Comparison of ENCODE assay signal across 37 cellular contexts in genomic region chr9:137947012-137947411, GRCh38.
DNase-seq lines count a peak whose midpoint lies in the region; ATAC-seq, FAIRE-seq and TF ChIP-seq lines count a peak whose summit lies in the region.
"Had no signal": no experiment of that assay in that cellular context is flagged by ENCODE, and none has a peak within 500 bp of the region (broad histone marks: within the 10 kb centered on the region; RNA-seq: fewer than 3 reads in every experiment).

No MANE protein-coding gene starts in this region.

- no peak for TF ChIP-seq POLR2A in K562 (conservative IDR thresholded peaks at IDR 0.05)

- H3K9me3 ChIP-seq in K562 (replicated peaks; ENCODE audit: control insufficient read depth, insufficient read depth, low read depth, low read length) (no peaks in the 10 kb centered on the region; the same call in 1 of the 2 replicates), pancreas (no peaks in the 10 kb centered on the region)

- no peaks in the 10 kb centered on the region for H3K36me3 Mint-ChIP-seq in MCF 10A (ENCODE audit: insufficient read depth, unreplicated experiment)
- H3K36me3 Mint-ChIP-seq: CD14-positive monocyte; CD4-positive, CD25-positive, alpha-beta regulatory T cell; CD8-positive, alpha-beta T cell had no signal

- intact Hi-C loops in K562 (cut with micrococcal nuclease): no loop called here
- intact Hi-C loops in pancreas (cut with DNase I): no loop called here
- intact Hi-C loops in MCF 10A (cut with micrococcal nuclease): no loop called here

- peak; percentile 7 for DNase-seq in Caki2 (ENCODE audit: low read depth)
- DNase-seq in D341Med (ENCODE audit: low spot score): peak; percentile 3
- DNase-seq in NAMALWA (ENCODE audit: low spot score): peak; percentile 42
- peak in 2 of 4 experiments; percentile 6 to 16 for DNase-seq in K562 (ENCODE audit: extremely low read depth in 1 of 4, low spot score in 3 of 4)
- DNase-seq in pancreas: no peak
- no peak for DNase-seq in MV-4-11 (lab: John Stamatoyannopoulos, UW)
- no peak for DNase-seq in MCF 10A (ENCODE audit: unreplicated experiment)
- DNase-seq: 8988T; ACHN; AML-193; BE2C; C1 segment of cervical spinal cord; Caco-2; Calu3; CD4-positive, alpha-beta memory T cell; CD4-positive, alpha-beta T cell; CD4-positive, CD25-positive, alpha-beta regulatory T cell; CD8-positive, alpha-beta memory T cell; CD8-positive, alpha-beta T cell; COR-L47; DMS 273 treated with DMSO at 0.1 percent for 48 hours; DMS153; DMS53; DMS79; DMS79 treated with DMSO at 0.1 percent for 48 hours; DND-41; EL had no signal

- H3K4me1 Mint-ChIP-seq in MCF 10A (ENCODE audit: insufficient read depth, unreplicated experiment): no peaks in the 10 kb centered on the region
- H3K4me1 Mint-ChIP-seq: B cell; CD14-positive monocyte; CD4-positive, alpha-beta memory T cell; CD4-positive, CD25-positive, alpha-beta regulatory T cell; CD8-positive, alpha-beta memory T cell had no signal

- POLR2A ChIA-PET in K562 (lab: Yijun Ruan, JAX) (no interaction called here), MCF 10A (lab: Yijun Ruan, JAX) (no interaction called here)

- no peak for FAIRE-seq in K562 (lab: Jason Lieb, UNC)
- no peak for FAIRE-seq in pancreas (lab: Jason Lieb, UNC)
- FAIRE-seq: A204.1, A549, D721Med had no signal

- H3K36me3 ChIP-seq in K562 (ENCODE audit: control insufficient read depth, insufficient read depth, low read length) (no peaks in the 10 kb centered on the region), pancreas (no peaks in the 10 kb centered on the region)
- H3K36me3 ChIP-seq: BE2C; BLaER1; BLaER1 treated with 17β-estradiol and CSF1 and Interleukin-3, amounts not matched to agents 10 nM and 100 nM had no signal

- peaks cover 7% of the 10 kb centered on the region for H3K9me3 Mint-ChIP-seq in MCF 10A (ENCODE audit: unreplicated experiment)

- H3K27me3 ChIP-seq in K562 (ENCODE audit: control insufficient read depth in 2 of 2, insufficient read depth in 2 of 2, low read length in 2 of 2) (peaks cover 0 to 30% of the 10 kb centered on the region in 2 experiments; a peak in 2 of 5 replicates), pancreas (no peaks in the 10 kb centered on the region)
- H3K27me3 ChIP-seq: BE2C; BLaER1; BLaER1 treated with 17β-estradiol and CSF1 and Interleukin-3, amounts not matched to agents 10 nM and 100 nM had no signal

- H3K4me1 ChIP-seq in K562 (replicated peaks in 1 of 2; ENCODE audit: control insufficient read depth in 2 of 2, insufficient read depth in 2 of 2, low read length in 2 of 2) (no peaks in the 10 kb centered on the region), pancreas (no peaks in the 10 kb centered on the region)
- H3K4me1 ChIP-seq: A549; BE2C; BLaER1; BLaER1 treated with 17β-estradiol and CSF1 and Interleukin-3, amounts not matched to agents 10 nM and 100 nM; Caco-2 had no signal

- TF ChIP-seq CTCF in K562 (IDR thresholded peaks at IDR 0.05 in 2 of 3, conservative IDR thresholded peaks at IDR 0.05 in 1 of 3; ENCODE audit: insufficient read depth in 2 of 3, low read depth in 1 of 3, low read length in 3 of 3): no peak
- TF ChIP-seq CTCF in pancreas (IDR thresholded peaks at IDR 0.05): no peak
- TF ChIP-seq CTCF in MCF 10A (IDR thresholded peaks at IDR 0.05; ENCODE audit: unreplicated experiment): no peak

- H3K27ac Mint-ChIP-seq in MCF 10A (ENCODE audit: low read depth, unreplicated experiment): no peak overlapping the region
- H3K27ac Mint-ChIP-seq: B cell; CD14-positive monocyte; CD4-positive, alpha-beta memory T cell; CD4-positive, alpha-beta T cell; CD4-positive, CD25-positive, alpha-beta regulatory T cell; CD8-positive, alpha-beta memory T cell; CD8-positive, alpha-beta T cell had no signal

- no peaks in the 10 kb centered on the region for H3K9me1 ChIP-seq in K562 (ENCODE audit: control insufficient read depth, insufficient read depth, low read length)

- H3K79me2 ChIP-seq in K562 (ENCODE audit: control insufficient read depth, insufficient read depth, low read length): no peaks in the 10 kb centered on the region

- H3K4me2 ChIP-seq in K562 (ENCODE audit: insufficient read depth, low read length): no peak overlapping the region
- H3K4me2 ChIP-seq: A549; BLaER1; BLaER1 treated with 17β-estradiol and CSF1 and Interleukin-3, amounts not matched to agents 10 nM and 100 nM had no signal

- H3K9ac ChIP-seq in K562 (ENCODE audit: insufficient read depth in 1 of 2, low read depth in 2 of 2, low read length in 2 of 2): no peak overlapping the region
- H3K9ac ChIP-seq: BLaER1; BLaER1 treated with 17β-estradiol and CSF1 and Interleukin-3, amounts not matched to agents 10 nM and 100 nM had no signal

- CTCF ChIA-PET in K562 (lab: Yijun Ruan, JAX; ENCODE audit: low intra/inter-chr PET ratio): no interaction called here
- CTCF ChIA-PET in MCF 10A (lab: Yijun Ruan, JAX): no interaction called here

- 0% methylated on average over 3 of the region's 3 CpGs for WGBS in K562 (ENCODE audit: insufficient coverage, low coverage, missing lambda C conversion rate)
- WGBS in pancreas, 2 donors: 51 to 65% methylated on average over 3 of the region's 3 CpGs

- H3K27ac ChIP-seq in K562 (ENCODE audit: extremely low read depth, low read depth, low read length) (no peak overlapping the region), pancreas (no peak overlapping the region)
- H3K27ac ChIP-seq: 22Rv1; A549; BLaER1; BLaER1 treated with 17β-estradiol and CSF1 and Interleukin-3, amounts not matched to agents 10 nM and 100 nM; C4-2B had no signal

- H3K4me3 ChIP-seq in K562 (no peak overlapping the region), pancreas (no peak overlapping the region)
- H3K4me3 ChIP-seq: A549; BLaER1; BLaER1 treated with 17β-estradiol and CSF1 and Interleukin-3, amounts not matched to agents 10 nM and 100 nM had no signal

- BruUV-seq in K562 (replicated peaks; lab: Mats Ljungman, UMichigan): no TSS peak
- BruUV-seq in MCF 10A (replicated peaks; lab: Mats Ljungman, UMichigan): no TSS peak

- TF ChIP-seq EP300 in K562 (IDR thresholded peaks at IDR 0.05; ENCODE audit: low read length): no peak

- in situ Hi-C loops in Caki2 (cut with HindIII; ENCODE audit: low pct_unique_long_range_greater_than_20kb, low sequenced_read_pairs) (no loop called here), K562 (cut with MboI) (no loop called here)

- H3K27me3 Mint-ChIP-seq in MCF 10A (ENCODE audit: insufficient read depth, unreplicated experiment): no peaks in the 10 kb centered on the region
- H3K27me3 Mint-ChIP-seq: B cell; CD4-positive, alpha-beta T cell had no signal

- no peak for TF ChIP-seq RAD21 in K562 (CRISPR knock-in tag; conservative IDR thresholded peaks at IDR 0.05 in 1 of 2, IDR thresholded peaks at IDR 0.05 in 1 of 2)

- ATAC-seq in K562: peak; percentile 84
- no peak for ATAC-seq in GM18867 (IDR thresholded peaks at IDR 0.05; ENCODE audit: unreplicated experiment)
- no peak for ATAC-seq in pancreas
- ATAC-seq: A549; CD8-positive, alpha-beta T cell had no signal

- no peak overlapping the region for H2AFZ ChIP-seq in K562 (ENCODE audit: low read depth, low read length)

- no peak overlapping the region for H3K4me3 Mint-ChIP-seq in MCF 10A (ENCODE audit: unreplicated experiment)
- H3K4me3 Mint-ChIP-seq: B cell; CD14-positive monocyte; CD4-positive, alpha-beta memory T cell; CD4-positive, alpha-beta T cell; CD4-positive, CD25-positive, alpha-beta regulatory T cell; CD8-positive, alpha-beta T cell had no signal

- no peaks in the 10 kb centered on the region for H4K20me1 ChIP-seq in K562 (replicated peaks; ENCODE audit: control insufficient read depth, insufficient read depth, low read length)
- H4K20me1 ChIP-seq: BLaER1; BLaER1 treated with 17β-estradiol and CSF1 and Interleukin-3, amounts not matched to agents 10 nM and 100 nM had no signal

TF ChIP-seq in K562, 482 proteins besides CTCF, POLR2A, EP300 and RAD21:
- TF ChIP-seq NFYB (IDR thresholded peaks at IDR 0.05; ENCODE audit: extremely low read depth, insufficient read length) (peak; percentile 31), TOE1 (IDR thresholded peaks at IDR 0.05; ENCODE audit: borderline replicate concordance) (no peak), TOE1 (CRISPR knock-in tag; IDR thresholded peaks at IDR 0.05; ENCODE audit: borderline replicate concordance, low read depth) (no peak)
TF ChIP-seq in K562: peak in this region for 1.

Comparison
In these comparisons a context has a peak if more than half of its experiments do, and no peak if none do; other contexts are left out.
1. DNase-seq: peak in Caki2 (single experiment), D341Med (single experiment) and NAMALWA (single experiment); none in pancreas (0 of 6), MV-4-11 (single experiment) and MCF 10A (single experiment).